Comparison of ENCODE assay signal across 1 cellular context in the genomic region with DNA sequence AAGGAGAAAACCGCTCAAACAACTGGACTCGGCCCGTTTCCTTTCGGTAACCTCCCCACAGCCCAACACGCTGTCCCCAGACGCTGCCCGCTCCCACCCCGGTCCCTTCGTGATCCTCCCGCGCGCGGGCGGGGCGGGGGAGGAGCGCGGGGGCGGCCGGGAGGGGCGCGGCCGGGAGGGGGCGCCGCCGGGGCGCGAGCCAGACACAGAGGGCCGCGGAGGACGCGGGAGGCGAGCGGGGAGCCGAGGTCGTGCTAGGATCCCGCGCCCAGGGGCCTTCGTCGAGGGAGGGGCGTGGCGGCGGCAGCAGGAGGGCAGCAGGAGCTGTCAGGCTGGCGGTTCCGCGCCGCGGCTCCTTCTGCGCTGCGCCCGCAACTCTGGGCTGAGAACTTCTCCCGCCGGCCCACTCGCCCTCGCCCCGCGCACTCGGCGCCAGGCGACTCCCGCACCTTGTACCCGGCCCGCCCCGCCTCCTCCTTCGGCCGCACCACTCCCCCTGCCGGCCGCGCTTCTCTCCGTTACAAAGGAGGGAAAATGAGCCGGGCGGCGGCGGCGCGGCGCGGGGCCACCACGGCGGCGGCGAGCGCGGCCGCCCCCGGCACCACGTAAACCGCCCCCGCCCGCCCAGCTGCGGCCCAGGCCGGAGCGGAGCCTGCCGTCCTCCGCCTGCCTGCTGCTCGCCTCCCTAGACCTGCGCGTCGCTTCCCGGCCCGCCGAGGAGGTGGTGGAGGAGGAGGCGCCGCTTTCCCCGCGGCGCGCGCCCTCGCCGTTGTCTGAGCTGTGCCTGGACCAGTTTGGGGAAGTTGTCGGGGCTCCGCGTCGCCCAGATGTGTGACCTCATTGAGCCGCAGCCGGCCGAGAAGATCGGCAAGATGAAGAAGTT.
TF ChIP-seq lines count a peak whose summit lies in the region.

CDK14 (plus strand) TSS at position 521 of the 883 bp plus-strand sequence; CDS start at position 828, 307 bp downstream.

TF ChIP-seq in H1, 55 proteins besides CTCF, POLR2A, EP300 and RAD21:
- TF ChIP-seq CEBPB (IDR thresholded peaks at IDR 0.05; ENCODE audit: low read depth, low read length) (no peak), TCF12 (IDR thresholded peaks at IDR 0.05; ENCODE audit: low read depth, low read length) (no peak), HDAC6 (IDR thresholded peaks at IDR 0.05; ENCODE audit: low read depth, low read length) (no peak), JUN (IDR thresholded peaks at IDR 0.05; ENCODE audit: low read depth, low read length) (no peak), RFX5 (IDR thresholded peaks at IDR 0.05; ENCODE audit: borderline replicate concordance, low read depth, low read length) (no peak), ATF3 (IDR thresholded peaks at IDR 0.05; ENCODE audit: insufficient read depth, low read depth, low read length) (no peak), CREB1 (IDR thresholded peaks at IDR 0.05) (peak; percentile 71), HDAC2 (IDR thresholded peaks at IDR 0.05; ENCODE audit: borderline replicate concordance in 1 of 2, low read depth in 2 of 2, low read length in 2 of 2) (no peak), TAF7 (optimal IDR thresholded peaks at IDR 0.05; ENCODE audit: borderline replicate concordance, low read depth, low read length) (no peak), ZNF274 (IDR thresholded peaks at IDR 0.05; ENCODE audit: borderline replicate concordance, extremely low read depth, low read length) (no peak), RNF2 (IDR thresholded peaks at IDR 0.05; ENCODE audit: borderline replicate concordance, low read depth, low read length, missing control alignments, poor library complexity, severe bottlenecking) (no peak), RBBP5 (IDR thresholded peaks at IDR 0.05; ENCODE audit: borderline replicate concordance, low read depth, low read length) (peak; percentile 13; the same call in 1 of the 2 replicates), CTBP2 (IDR thresholded peaks at IDR 0.05; ENCODE audit: borderline replicate concordance, insufficient read depth, insufficient read length, low read length) (no peak), EGR1 (IDR thresholded peaks at IDR 0.05; ENCODE audit: borderline replicate concordance, low read depth, low read length) (no peak), SUZ12 (IDR thresholded peaks at IDR 0.05; ENCODE audit: low read length) (no peak), MAX (IDR thresholded peaks at IDR 0.05) (peak; percentile 54), SIX5 (IDR thresholded peaks at IDR 0.05; ENCODE audit: low read depth, low read length) (no peak), CBX8 (IDR thresholded peaks at IDR 0.05; ENCODE audit: borderline replicate concordance, low read depth, low read length) (no peak), SP2 (IDR thresholded peaks at IDR 0.05; ENCODE audit: low read length) (no peak), TAF1 (IDR thresholded peaks at IDR 0.05; ENCODE audit: low read depth, low read length) (peak; percentile 56), BACH1 (IDR thresholded peaks at IDR 0.05; ENCODE audit: low read length) (peak; percentile 73; the same call in 1 of the 2 replicates), KDM4A (IDR thresholded peaks at IDR 0.05; ENCODE audit: low read depth, low read length, severe bottlenecking) (peak; percentile 83), KDM1A (IDR thresholded peaks at IDR 0.05; ENCODE audit: borderline replicate concordance, low read length) (no peak), NRF1 (IDR thresholded peaks at IDR 0.05; ENCODE audit: low read depth, low read length) (no peak), SAP30 (IDR thresholded peaks at IDR 0.05; ENCODE audit: insufficient read depth, insufficient replicate concordance, low read length) (no peak), EZH2 (IDR thresholded peaks at IDR 0.05; ENCODE audit: low read depth, low read length, severe bottlenecking) (no peak), PHF8 (conservative IDR thresholded peaks at IDR 0.05; ENCODE audit: low read depth, low read length) (peak; percentile 61), POLR2AphosphoS5 (IDR thresholded peaks at IDR 0.05; ENCODE audit: low read depth, low read length) (0 out of 2 replicates have a peak, but pooled peaks have one; percentile 18), JUND (IDR thresholded peaks at IDR 0.05; ENCODE audit: low read length) (no peak; the same call in 1 of the 2 replicates), SRF (IDR thresholded peaks at IDR 0.05; ENCODE audit: low read depth, low read length) (no peak)
- TF ChIP-seq, protein P1, sequence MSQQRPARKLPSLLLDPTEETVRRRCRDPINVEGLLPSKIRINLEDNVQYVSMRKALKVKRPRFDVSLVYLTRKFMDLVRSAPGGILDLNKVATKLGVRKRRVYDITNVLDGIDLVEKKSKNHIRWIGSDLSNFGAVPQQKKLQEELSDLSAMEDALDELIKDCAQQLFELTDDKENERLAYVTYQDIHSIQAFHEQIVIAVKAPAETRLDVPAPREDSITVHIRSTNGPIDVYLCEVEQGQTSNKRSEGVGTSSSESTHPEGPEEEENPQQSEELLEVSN (IDR thresholded peaks at IDR 0.05), result peak; percentile 65
